Comparison of ENCODE assay signal across 8 cellular contexts in the genomic region with DNA sequence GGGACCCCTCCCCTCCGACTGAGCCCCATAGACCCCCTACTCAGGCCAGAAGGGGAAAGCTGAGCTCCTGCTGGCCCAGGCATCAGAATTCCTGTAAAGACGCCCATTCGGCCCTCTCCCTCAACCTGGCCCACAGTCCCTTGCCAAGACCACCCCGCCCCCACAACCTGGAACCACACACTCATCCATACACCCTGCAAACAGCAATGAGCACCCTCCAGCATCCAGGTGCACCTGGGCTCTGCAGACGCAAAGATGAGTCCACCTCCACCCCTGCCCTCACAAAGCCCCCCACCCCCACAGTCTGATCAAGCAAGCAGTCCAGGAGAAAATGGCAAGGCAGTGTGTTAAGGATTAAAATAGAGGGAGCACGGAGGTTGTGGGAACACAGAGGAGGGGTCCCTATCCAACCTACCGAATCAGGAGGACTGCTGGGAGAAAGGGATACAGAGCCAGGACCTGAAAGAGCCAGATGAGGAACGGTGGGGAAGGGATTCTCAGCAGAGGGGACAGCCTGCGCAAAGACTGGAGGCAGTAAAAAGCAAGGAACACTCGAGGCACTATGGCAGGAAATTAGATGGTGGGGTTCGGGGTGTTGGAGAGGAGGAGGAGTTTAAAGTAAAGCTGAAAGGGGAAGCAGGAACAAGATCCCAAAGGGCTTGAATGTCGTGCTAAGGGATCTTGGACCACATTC.
DNase-seq lines count a peak whose midpoint lies in the region; ATAC-seq, FAIRE-seq and TF ChIP-seq lines count a peak whose summit lies in the region.

No MANE protein-coding gene starts in this region.

- peak overlapping the region; percentile 39 for H2BK120ac ChIP-seq in mesenchymal stem cell (ENCODE audit: low read depth, low read length)

- H3K4me2 ChIP-seq in mesenchymal stem cell (ENCODE audit: low read length, poor library complexity, severe bottlenecking) = peak overlapping the region; percentile 86

- peak overlapping the region; percentile 57 for H2AFZ ChIP-seq in mesenchymal stem cell (ENCODE audit: low read depth, low read length)

- intact Hi-C loops in left ventricle myocardium superior (cut with micrococcal nuclease) = no loop called here
- intact Hi-C loops in left lung (cut with DNase I) = no loop called here

- no peak overlapping the region for H3K14ac ChIP-seq in mesenchymal stem cell (ENCODE audit: low read length in 2 of 2)

- H2BK15ac ChIP-seq in mesenchymal stem cell (ENCODE audit: low read depth, poor library complexity, severe bottlenecking) = peak overlapping the region; percentile 77

- WGBS in mesenchymal stem cell = 54% methylated on average over 11 of the region's 12 CpGs

- H3K4me3 ChIP-seq in right atrium auricular region = peak overlapping the region in 1 of 2 donors; percentile 46
- H3K4me3 ChIP-seq in astrocyte of the spinal cord (ENCODE audit: low read depth, low read length) = peak overlapping the region; percentile 48
- peak overlapping the region in 1 of 2 experiments; percentile 76 for H3K4me3 ChIP-seq in mesenchymal stem cell (ENCODE audit: insufficient read depth in 1 of 2, low read depth in 1 of 2, low read length in 2 of 2)
- peak overlapping the region in 1 of 2 donors; percentile 31 for H3K4me3 ChIP-seq in left lung

- H3K9ac ChIP-seq in mesenchymal stem cell (ENCODE audit: low read length) = peak overlapping the region; percentile 86

- H3K4me1 ChIP-seq in right atrium auricular region (peaks cover 0 to 24% of the 10 kb centered on the region in 2 donors), mesenchymal stem cell (ENCODE audit: control insufficient read depth, insufficient read depth, low read depth, low read length) (peaks cover 16% of the 10 kb centered on the region), left lung (peaks cover 9 to 24% of the 10 kb centered on the region in 2 donors)

- peak overlapping the region; percentile 56 to 81 for H3K18ac ChIP-seq in mesenchymal stem cell (ENCODE audit: low read depth in 1 of 2, low read length in 2 of 2)

- H3K36me3 ChIP-seq in right atrium auricular region (no peaks in the 10 kb centered on the region), mesenchymal stem cell (ENCODE audit: control insufficient read depth in 1 of 2, insufficient read depth in 2 of 2, low read depth in 1 of 2, low read length in 2 of 2) (no peaks in the 10 kb centered on the region), left lung (no peaks in the 10 kb centered on the region)

- H3K27me3 ChIP-seq in right atrium auricular region (no peaks in the 10 kb centered on the region), mesenchymal stem cell (ENCODE audit: control insufficient read depth in 1 of 2, insufficient read depth in 1 of 2, low read length in 2 of 2) (peaks cover 0 to 61% of the 10 kb centered on the region in 2 experiments), left lung (peaks cover 0 to 34% of the 10 kb centered on the region in 2 donors)

- FAIRE-seq in urothelium cell line (lab: Jason Lieb, UNC) = peak; percentile 50

- peak overlapping the region; percentile 19 for H4K91ac ChIP-seq in mesenchymal stem cell (ENCODE audit: low read length)

- H4K8ac ChIP-seq in mesenchymal stem cell (ENCODE audit: low read length) = peak overlapping the region; percentile 69

- H3K79me1 ChIP-seq in mesenchymal stem cell (replicated peaks; ENCODE audit: low read length, poor library complexity, severe bottlenecking) = no peaks in the 10 kb centered on the region

- no peak for TF ChIP-seq CTCF in right atrium auricular region (IDR thresholded peaks at IDR 0.05)
- no peak for TF ChIP-seq CTCF in astrocyte of the spinal cord (IDR thresholded peaks at IDR 0.05; ENCODE audit: low read depth, low read length)
- TF ChIP-seq CTCF in left lung (IDR thresholded peaks at IDR 0.05) = no peak

- H3K4ac ChIP-seq in mesenchymal stem cell (ENCODE audit: low read depth in 1 of 2, low read length in 2 of 2) = peak overlapping the region; percentile 2 to 71

- no peak overlapping the region for H3K23ac ChIP-seq in mesenchymal stem cell (ENCODE audit: low read length in 2 of 2)

- peak overlapping the region; percentile 58 for H2AK5ac ChIP-seq in mesenchymal stem cell (ENCODE audit: low read length, severe bottlenecking)

- peak overlapping the region; percentile 59 to 99 for H2BK12ac ChIP-seq in mesenchymal stem cell (ENCODE audit: low read length in 2 of 2)

- DNase-seq in right atrium auricular region (ENCODE audit: low spot score) = no peak
- no peak for DNase-seq in left ventricle myocardium superior
- no peak for DNase-seq in astrocyte of the spinal cord (ENCODE audit: low read depth, low spot score)
- no peak for DNase-seq in mesenchymal stem cell
- DNase-seq in urothelium cell line (ENCODE audit: low spot score) = peak; percentile 38
- no peak for DNase-seq in activated CD4-positive, alpha-beta T cell treated with anti-CD3 and anti-CD28 coated beads for 48 hours
- DNase-seq in activated CD4-positive, alpha-beta T cell treated with anti-CD3 and anti-CD28 coated beads, Interleukin-2, amount 50 U/mL, for 4 hours = no peak
- DNase-seq in left lung = no peak

- H3K9me3 ChIP-seq in right atrium auricular region = no peaks in the 10 kb centered on the region
- no peaks in the 10 kb centered on the region for H3K9me3 ChIP-seq in mesenchymal stem cell (ENCODE audit: control insufficient read depth, low read length)
- H3K9me3 ChIP-seq in left lung = no peaks in the 10 kb centered on the region

- H2BK5ac ChIP-seq in mesenchymal stem cell (ENCODE audit: low read depth, low read length, poor library complexity, severe bottlenecking) = no peak overlapping the region

- in situ Hi-C loops in astrocyte of the spinal cord (cut with HindIII; ENCODE audit: low sequenced_read_pairs) = no loop called here

- no peak for ATAC-seq in left ventricle myocardium superior
- no peak for ATAC-seq in left lung

- H3K27ac ChIP-seq in right atrium auricular region (peak overlapping the region; percentile 91 to 98), mesenchymal stem cell (ENCODE audit: low read length, poor library complexity, severe bottlenecking) (peak overlapping the region; percentile 51), left lung (peak overlapping the region in 1 of 2 donors; percentile 87)
